Comparison of ENCODE assay signal across 32 cellular contexts in the genomic region with DNA sequence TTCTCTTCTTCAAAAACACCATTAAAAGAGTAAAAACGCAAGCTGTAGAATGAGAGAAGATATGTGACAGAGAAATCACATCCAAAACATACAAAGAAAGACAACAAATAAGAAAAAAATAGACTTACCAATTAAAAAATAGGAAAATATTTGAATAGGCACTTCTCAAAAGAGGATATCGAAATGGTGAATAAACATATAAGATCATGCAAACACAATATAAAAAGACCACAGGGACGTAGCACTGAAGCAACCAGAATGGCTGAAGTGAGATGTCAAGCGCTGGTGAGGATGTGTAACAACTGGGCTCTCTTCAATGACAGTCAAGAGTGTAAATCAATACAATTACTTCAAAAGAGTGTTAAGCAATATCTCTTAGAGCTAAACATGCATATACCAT.
"Had no signal": no experiment of that assay in that cellular context is flagged by ENCODE, and none has a peak within 500 bp of the region (broad histone marks: within the 10 kb centered on the region; RNA-seq: fewer than 3 reads in every experiment).

No MANE protein-coding gene starts in this region.

- H3K4me3 ChIP-seq: adrenal gland, body of pancreas, breast epithelium had no signal

- H3K27me3 ChIP-seq: adrenal gland, body of pancreas, brain microvascular endothelial cell, breast epithelium had no signal

- ATAC-seq: activated CD8-positive, alpha-beta T cell treated with anti-CD3 and anti-CD28 coated beads for 36 hours; activated naive CD4-positive, alpha-beta T cell treated with anti-CD3 and anti-CD28 coated beads, Interleukin-2, amount 50 U/mL, for 72 hours; activated T-cell treated with anti-CD3 and anti-CD28 coated beads, Interleukin-2, amount 50 U/mL, for 4 hours; activated T-cell treated with anti-CD3 and anti-CD28 coated beads, Interleukin-2, amount 50 U/mL, for 72 hours; activated T-helper 17 cell treated with anti-CD3 and anti-CD28 coated beads, Interleukin-2, amount 50 U/mL, for 72 hours; body of pancreas had no signal

- H3K4me3 Mint-ChIP-seq: activated B cell treated with CpG ODN at 0.5 μM for 24 hours; activated CD4-positive, alpha-beta memory T cell treated with anti-CD3 and anti-CD28 coated beads for 36 hours; activated CD4-positive, alpha-beta T cell treated with anti-CD3 and anti-CD28 coated beads, Interleukin-2, amount 10 ng/mL, durations not matched to agents 24 days and 14 days; activated CD8-positive, alpha-beta T cell treated with anti-CD3 and anti-CD28 coated beads for 36 hours; activated naive CD4-positive, alpha-beta T cell treated with anti-CD3 and anti-CD28 coated beads for 36 hours; activated naive CD8-positive, alpha-beta T cell treated with anti-CD3 and anti-CD28 coated beads for 36 hours; activated T-cell treated with anti-CD3 and anti-CD28 coated beads, Interleukin-2, amount 50 U/mL, for 4 hours; activated T-cell treated with anti-CD3 and anti-CD28 coated beads, Interleukin-2, amount 50 U/mL, for 72 hours; activated T-helper 1 cell treated with anti-CD3 and anti-CD28 coated beads, Interleukin-12 subunit alpha, Interleukin-12 subunit beta, Interleukin-2, Interleukin-4 antibody, amounts not matched to agents 30 ng/mL and 10 ng/mL and 1 ng/mL, durations not matched to agents 14 hours and 24 hours and 36 hours; activated T-helper 17 cell treated with anti-CD3 and anti-CD28 coated beads, Interleukin-2, amount 50 U/mL, for 72 hours; T-helper 2 cell treated with Interferon-gamma antibody and Interleukin-4, amounts not matched to agents 5 μg/mL and 100 μg/mL, for 36 hours had no signal

- DNase-seq: activated B cell treated with CpG ODN at 0.5 μM for 24 hours; activated CD4-positive, alpha-beta memory T cell treated with anti-CD3 and anti-CD28 coated beads for 36 hours; activated CD4-positive, alpha-beta T cell treated with anti-CD3 and anti-CD28 coated beads for 4 hours; activated CD4-positive, alpha-beta T cell treated with anti-CD3 and anti-CD28 coated beads, Interleukin-2, amount 10 ng/mL, durations not matched to agents 24 days and 14 days; activated CD4-positive, alpha-beta T cell treated with anti-CD3 and anti-CD28 coated beads, Interleukin-2, amount 50 U/mL, for 1 hour; activated CD4-positive, alpha-beta T cell treated with anti-CD3 and anti-CD28 coated beads, Interleukin-2, amount 50 U/mL, for 4 hours; activated CD4-positive, CD25-positive, alpha-beta regulatory T cell treated with anti-CD3 and anti-CD28 coated beads, Interleukin-2, amount 50 U/mL, for 72 hours; activated CD8-positive, alpha-beta memory T cell treated with anti-CD3 and anti-CD28 coated beads, Interleukin-2, amount 50 U/mL, for 4 hours; activated CD8-positive, alpha-beta T cell treated with anti-CD3 and anti-CD28 coated beads for 36 hours; activated effector memory CD4-positive, alpha-beta T cell treated with anti-CD3 and anti-CD28 coated beads, Interleukin-2, amount 50 U/mL, for 16 hours; activated gamma-delta T cell treated with Interleukin-2 at 50 U/mL for 16 hours; activated naive CD4-positive, alpha-beta T cell; activated naive CD4-positive, alpha-beta T cell treated with anti-CD3 and anti-CD28 coated beads for 36 hours; activated naive CD4-positive, alpha-beta T cell treated with anti-CD3 and anti-CD28 coated beads, Interleukin-2, amount 50 U/mL, for 16 hours; activated naive CD8-positive, alpha-beta T cell treated with anti-CD3 and anti-CD28 coated beads for 36 hours; activated T-cell treated with anti-CD3 and anti-CD28 coated beads for 4 hours; activated T-cell treated with anti-CD3 and anti-CD28 coated beads, Interleukin-2, amount 50 U/mL, for 1 hour; activated T-cell treated with anti-CD3 and anti-CD28 coated beads, Interleukin-2, amount 50 U/mL, for 4 hours; activated T-cell treated with anti-CD3 and anti-CD28 coated beads, Interleukin-2, amount 50 U/mL, for 72 hours; adrenal gland; amniotic stem cell; aorta; body of pancreas; brain microvascular endothelial cell; central memory CD4-positive, alpha-beta T cell; T-helper 9 cell had no signal

- H3K9me3 Mint-ChIP-seq: activated CD4-positive, alpha-beta memory T cell treated with anti-CD3 and anti-CD28 coated beads for 36 hours; activated CD4-positive, alpha-beta T cell treated with anti-CD3 and anti-CD28 coated beads, Interleukin-2, amount 10 ng/mL, durations not matched to agents 24 days and 14 days; activated CD8-positive, alpha-beta T cell treated with anti-CD3 and anti-CD28 coated beads for 36 hours; activated naive CD4-positive, alpha-beta T cell treated with anti-CD3 and anti-CD28 coated beads for 36 hours; activated naive CD8-positive, alpha-beta T cell treated with anti-CD3 and anti-CD28 coated beads for 36 hours; activated T-cell treated with anti-CD3 and anti-CD28 coated beads, Interleukin-2, amount 50 U/mL, for 4 hours; activated T-cell treated with anti-CD3 and anti-CD28 coated beads, Interleukin-2, amount 50 U/mL, for 72 hours; activated T-helper 1 cell treated with anti-CD3 and anti-CD28 coated beads, Interleukin-12 subunit alpha, Interleukin-12 subunit beta, Interleukin-2, Interleukin-4 antibody, amounts not matched to agents 30 ng/mL and 10 ng/mL and 1 ng/mL, durations not matched to agents 14 hours and 24 hours and 36 hours; activated T-helper 17 cell treated with anti-CD3 and anti-CD28 coated beads, Interleukin-2, amount 50 U/mL, for 72 hours; T-helper 2 cell treated with Interferon-gamma antibody and Interleukin-4, amounts not matched to agents 5 μg/mL and 100 μg/mL, for 36 hours had no signal

- H3K27ac Mint-ChIP-seq: activated B cell treated with CpG ODN at 0.5 μM for 24 hours; activated CD4-positive, alpha-beta memory T cell treated with anti-CD3 and anti-CD28 coated beads for 36 hours; activated CD4-positive, alpha-beta T cell treated with anti-CD3 and anti-CD28 coated beads, Interleukin-2, amount 10 ng/mL, durations not matched to agents 24 days and 14 days; activated CD8-positive, alpha-beta T cell treated with anti-CD3 and anti-CD28 coated beads for 36 hours; activated naive CD4-positive, alpha-beta T cell treated with anti-CD3 and anti-CD28 coated beads for 36 hours; activated naive CD4-positive, alpha-beta T cell treated with anti-CD3 and anti-CD28 coated beads, Interleukin-2, amount 50 U/mL, for 72 hours; activated naive CD8-positive, alpha-beta T cell treated with anti-CD3 and anti-CD28 coated beads for 36 hours; activated T-cell treated with anti-CD3 and anti-CD28 coated beads, Interleukin-2, amount 50 U/mL, for 72 hours; activated T-helper 1 cell treated with anti-CD3 and anti-CD28 coated beads, Interleukin-12 subunit alpha, Interleukin-12 subunit beta, Interleukin-2, Interleukin-4 antibody, amounts not matched to agents 30 ng/mL and 10 ng/mL and 1 ng/mL, durations not matched to agents 14 hours and 24 hours and 36 hours; activated T-helper 17 cell treated with anti-CD3 and anti-CD28 coated beads, Interleukin-2, amount 50 U/mL, for 72 hours; T-helper 2 cell treated with Interferon-gamma antibody and Interleukin-4, amounts not matched to agents 5 μg/mL and 100 μg/mL, for 36 hours had no signal

- H3K27ac ChIP-seq: adrenal gland, body of pancreas, brain microvascular endothelial cell, breast epithelium, VCaP had no signal

- H3K36me3 Mint-ChIP-seq: activated CD4-positive, alpha-beta memory T cell treated with anti-CD3 and anti-CD28 coated beads for 36 hours; activated naive CD4-positive, alpha-beta T cell treated with anti-CD3 and anti-CD28 coated beads, Interleukin-2, amount 50 U/mL, for 72 hours; activated naive CD8-positive, alpha-beta T cell treated with anti-CD3 and anti-CD28 coated beads for 36 hours had no signal

- H3K9me3 ChIP-seq: adrenal gland, body of pancreas, breast epithelium had no signal

- H3K36me3 ChIP-seq: adrenal gland, brain microvascular endothelial cell, breast epithelium had no signal

- H3K4me1 ChIP-seq: adrenal gland, breast epithelium had no signal

- H3K4me1 Mint-ChIP-seq: activated B cell treated with CpG ODN at 0.5 μM for 24 hours; activated CD4-positive, alpha-beta T cell treated with anti-CD3 and anti-CD28 coated beads, Interleukin-2, amount 10 ng/mL, durations not matched to agents 24 days and 14 days; activated naive CD8-positive, alpha-beta T cell treated with anti-CD3 and anti-CD28 coated beads for 36 hours; activated T-helper 17 cell treated with anti-CD3 and anti-CD28 coated beads, Interleukin-2, amount 50 U/mL, for 72 hours had no signal
